Comparison of ENCODE assay signal across 26 cellular contexts in genomic region chr5:67009028-67009427, GRCh38.
A peak's percentile ranks its signal among the peaks of the same experiment; 100 is the strongest.
DNase-seq lines count a peak whose midpoint lies in the region; ATAC-seq and TF ChIP-seq lines count a peak whose summit lies in the region.
"Had no signal": no experiment of that assay in that cellular context is flagged by ENCODE, and none has a peak within 500 bp of the region (broad histone marks: within the 10 kb centered on the region; RNA-seq: fewer than 3 reads in every experiment).

No MANE protein-coding gene starts in this region.

- no peak overlapping the region for H3K4me3 Mint-ChIP-seq in activated naive CD8-positive, alpha-beta T cell treated with anti-CD3 and anti-CD28 coated beads, Interleukin-2, amount 50 U/mL, for 24 hours
- H3K4me3 Mint-ChIP-seq in activated naive CD8-positive, alpha-beta T cell treated with anti-CD3 and anti-CD28 coated beads for 36 hours: no peak overlapping the region
- H3K4me3 Mint-ChIP-seq in activated T-helper 2 cell treated with anti-CD3 and anti-CD28 coated beads, Interferon-gamma antibody, Interleukin-2, Interleukin-4, amounts not matched to agents 10 μg/mL and 5 μg/mL and 100 μg/mL, durations not matched to agents 14 hours and 24 hours and 36 hours (ENCODE audit: low read depth): no peak overlapping the region
- H3K4me3 Mint-ChIP-seq in type B pancreatic cell: peak overlapping the region; percentile 44
- H3K4me3 Mint-ChIP-seq: nephron had no signal

- H3K36me3 ChIP-seq in gastroesophageal sphincter (no peaks in the 10 kb centered on the region), MG63 (no peaks in the 10 kb centered on the region)
- H3K36me3 ChIP-seq: heart left ventricle, left ventricle myocardium inferior, ovary, thoracic aorta had no signal

- WGBS in gastroesophageal sphincter (ENCODE audit: low coverage in 1 of 2), 2 donors: 57 to 67% methylated on average over 1 of the region's 1 CpG

- H3K4me1 Mint-ChIP-seq in activated naive CD8-positive, alpha-beta T cell treated with anti-CD3 and anti-CD28 coated beads, Interleukin-2, amount 50 U/mL, for 24 hours: peaks cover 95% of the 10 kb centered on the region
- peaks cover 79% of the 10 kb centered on the region for H3K4me1 Mint-ChIP-seq in activated naive CD8-positive, alpha-beta T cell treated with anti-CD3 and anti-CD28 coated beads for 36 hours
- peaks cover 75% of the 10 kb centered on the region for H3K4me1 Mint-ChIP-seq in activated T-helper 2 cell treated with anti-CD3 and anti-CD28 coated beads, Interferon-gamma antibody, Interleukin-2, Interleukin-4, amounts not matched to agents 10 μg/mL and 5 μg/mL and 100 μg/mL, durations not matched to agents 14 hours and 24 hours and 36 hours (ENCODE audit: low read depth)
- peaks cover 60% of the 10 kb centered on the region for H3K4me1 Mint-ChIP-seq in type B pancreatic cell (ENCODE audit: unreplicated experiment)

- intact Hi-C loops in activated T-helper 2 cell treated with anti-CD3 and anti-CD28 coated beads, Interferon-gamma antibody, Interleukin-2, Interleukin-4, amounts not matched to agents 10 μg/mL and 5 μg/mL and 100 μg/mL, durations not matched to agents 14 hours and 24 hours and 36 hours (cut with micrococcal nuclease): loop anchor here (10.0 kb wide), 3 partner anchors 1206 to 1426 kb away; partner anchors contain the start of gene PIK3R1

- TF ChIP-seq EP300 in gastroesophageal sphincter (IDR thresholded peaks at IDR 0.05): no peak

- H3K4me1 ChIP-seq in gastroesophageal sphincter: peaks cover 10 to 85% (median 16%) of the 10 kb centered on the region in 3 donors

- CTCF ChIA-PET in RWPE1 (lab: Yijun Ruan, JAX): no interaction called here

- no peaks in the 10 kb centered on the region for H3K27me3 ChIP-seq in gastroesophageal sphincter
- no peaks in the 10 kb centered on the region for H3K27me3 ChIP-seq in MG63
- H3K27me3 ChIP-seq: heart left ventricle, ovary had no signal

- H3K27me3 Mint-ChIP-seq in activated naive CD8-positive, alpha-beta T cell treated with anti-CD3 and anti-CD28 coated beads, Interleukin-2, amount 50 U/mL, for 24 hours: no peaks in the 10 kb centered on the region
- no peaks in the 10 kb centered on the region for H3K27me3 Mint-ChIP-seq in activated naive CD8-positive, alpha-beta T cell treated with anti-CD3 and anti-CD28 coated beads for 36 hours
- H3K27me3 Mint-ChIP-seq in activated T-helper 2 cell treated with anti-CD3 and anti-CD28 coated beads, Interferon-gamma antibody, Interleukin-2, Interleukin-4, amounts not matched to agents 10 μg/mL and 5 μg/mL and 100 μg/mL, durations not matched to agents 14 hours and 24 hours and 36 hours (ENCODE audit: low read depth): no peaks in the 10 kb centered on the region
- no peaks in the 10 kb centered on the region for H3K27me3 Mint-ChIP-seq in type B pancreatic cell

- H3K4me3 ChIP-seq in gastroesophageal sphincter (no peak overlapping the region), MG63 (no peak overlapping the region)
- H3K4me3 ChIP-seq: heart left ventricle, left ventricle myocardium inferior, mucosa of descending colon, ovary, thoracic aorta had no signal

- peaks cover 2% of the 10 kb centered on the region for H3K36me3 Mint-ChIP-seq in activated naive CD8-positive, alpha-beta T cell treated with anti-CD3 and anti-CD28 coated beads, Interleukin-2, amount 50 U/mL, for 24 hours (ENCODE audit: low read depth)
- H3K36me3 Mint-ChIP-seq in activated naive CD8-positive, alpha-beta T cell treated with anti-CD3 and anti-CD28 coated beads for 36 hours: peaks cover 10% of the 10 kb centered on the region
- peaks cover 7% of the 10 kb centered on the region for H3K36me3 Mint-ChIP-seq in activated T-helper 2 cell treated with anti-CD3 and anti-CD28 coated beads, Interferon-gamma antibody, Interleukin-2, Interleukin-4, amounts not matched to agents 10 μg/mL and 5 μg/mL and 100 μg/mL, durations not matched to agents 14 hours and 24 hours and 36 hours (ENCODE audit: low read depth)
- peaks cover 4% of the 10 kb centered on the region for H3K36me3 Mint-ChIP-seq in type B pancreatic cell

- POLR2A ChIA-PET in RWPE1 (lab: Yijun Ruan, JAX; ENCODE audit: low non-redundant PET): no interaction called here

- peak overlapping the region in 3 of 4 donors; percentile 10 to 69 (median 27) for H3K27ac ChIP-seq in gastroesophageal sphincter
- no peak overlapping the region for H3K27ac ChIP-seq in RWPE1
- H3K27ac ChIP-seq: KMS-11, left ventricle myocardium inferior, ovary, thoracic aorta had no signal

- no peaks in the 10 kb centered on the region for H3K9me3 Mint-ChIP-seq in activated naive CD8-positive, alpha-beta T cell treated with anti-CD3 and anti-CD28 coated beads, Interleukin-2, amount 50 U/mL, for 24 hours
- no peaks in the 10 kb centered on the region for H3K9me3 Mint-ChIP-seq in activated naive CD8-positive, alpha-beta T cell treated with anti-CD3 and anti-CD28 coated beads for 36 hours
- H3K9me3 Mint-ChIP-seq in activated T-helper 2 cell treated with anti-CD3 and anti-CD28 coated beads, Interferon-gamma antibody, Interleukin-2, Interleukin-4, amounts not matched to agents 10 μg/mL and 5 μg/mL and 100 μg/mL, durations not matched to agents 14 hours and 24 hours and 36 hours: no peaks in the 10 kb centered on the region
- peaks cover 8% of the 10 kb centered on the region for H3K9me3 Mint-ChIP-seq in type B pancreatic cell
- H3K9me3 Mint-ChIP-seq: nephron had no signal

- no peak for ATAC-seq in activated naive CD8-positive, alpha-beta T cell treated with anti-CD3 and anti-CD28 coated beads, Interleukin-2, amount 50 U/mL, for 24 hours
- no peak for ATAC-seq in gastroesophageal sphincter
- ATAC-seq: heart left ventricle, mucosa of descending colon, right cardiac atrium had no signal

- TF ChIP-seq CTCF in gastroesophageal sphincter (IDR thresholded peaks at IDR 0.05): no peak
- no peak for TF ChIP-seq CTCF in type B pancreatic cell (conservative IDR thresholded peaks at IDR 0.05)
- TF ChIP-seq CTCF in RWPE1 (conservative IDR thresholded peaks at IDR 0.05; ENCODE audit: low read depth): no peak

- H3K27ac Mint-ChIP-seq in activated naive CD8-positive, alpha-beta T cell treated with anti-CD3 and anti-CD28 coated beads, Interleukin-2, amount 50 U/mL, for 24 hours: peak overlapping the region; percentile 52
- no peak overlapping the region for H3K27ac Mint-ChIP-seq in activated naive CD8-positive, alpha-beta T cell treated with anti-CD3 and anti-CD28 coated beads for 36 hours
- peak overlapping the region; percentile 4 for H3K27ac Mint-ChIP-seq in activated T-helper 2 cell treated with anti-CD3 and anti-CD28 coated beads, Interferon-gamma antibody, Interleukin-2, Interleukin-4, amounts not matched to agents 10 μg/mL and 5 μg/mL and 100 μg/mL, durations not matched to agents 14 hours and 24 hours and 36 hours
- peak overlapping the region; percentile 30 for H3K27ac Mint-ChIP-seq in type B pancreatic cell

- no peak for DNase-seq in activated naive CD8-positive, alpha-beta T cell treated with anti-CD3 and anti-CD28 coated beads, Interleukin-2, amount 50 U/mL, for 24 hours
- DNase-seq in activated naive CD8-positive, alpha-beta T cell treated with anti-CD3 and anti-CD28 coated beads for 36 hours: no peak
- DNase-seq in activated T-helper 2 cell treated with anti-CD3 and anti-CD28 coated beads, Interferon-gamma antibody, Interleukin-2, Interleukin-4, amounts not matched to agents 10 μg/mL and 5 μg/mL and 100 μg/mL, durations not matched to agents 14 hours and 24 hours and 36 hours (ENCODE audit: low spot score): no peak
- DNase-seq in type B pancreatic cell (ENCODE audit: extremely low spot score, unreplicated experiment) (no peak), MG63 (no peak), hippocampal formation (lab: John Stamatoyannopoulos, UW) (no peak), RWPE1 (ENCODE audit: low spot score) (no peak)
- DNase-seq: activated CD4-positive, alpha-beta T cell treated with anti-CD3 and anti-CD28 coated beads for 4 hours; activated gamma-delta T cell; C1 segment of cervical spinal cord; Calu3; heart left ventricle; left ventricle myocardium inferior; mucosa of descending colon; NCI-H1694 treated with DMSO at 0.1 percent for 48 hours; NCI-H69; ovary; right cardiac atrium; SK-N-SH; stimulated activated CD4-positive, alpha-beta T cell treated with anti-CD3 and anti-CD28 coated beads, Interleukin-4, amount 100 ng/mL, for 24 hours; stimulated activated naive CD4-positive, alpha-beta T cell; T-helper 2 cell had no signal

- H3K9me3 ChIP-seq in gastroesophageal sphincter (no peaks in the 10 kb centered on the region), MG63 (no peaks in the 10 kb centered on the region)
- H3K9me3 ChIP-seq: heart left ventricle, left ventricle myocardium inferior, mucosa of descending colon, ovary, SK-N-SH, thoracic aorta had no signal

- no peak for TF ChIP-seq POLR2A in gastroesophageal sphincter (IDR thresholded peaks at IDR 0.05)
